Comparison of ENCODE assay signal across 22 cellular contexts in genomic region chr10:111430070-111430469, GRCh38.
"Had no signal": no experiment of that assay in that cellular context is flagged by ENCODE, and none has a peak within 500 bp of the region (broad histone marks: within the 10 kb centered on the region; RNA-seq: fewer than 3 reads in every experiment).

No MANE protein-coding gene starts in this region.

- H3K9me3 Mint-ChIP-seq: activated naive CD8-positive, alpha-beta T cell treated with anti-CD3 and anti-CD28 coated beads for 36 hours; activated T-cell treated with anti-CD3 and anti-CD28 coated beads, Interleukin-2, amount 50 U/mL, for 24 hours; activated T-helper 17 cell treated with anti-CD3 and anti-CD28 coated beads, Interleukin-2, amount 50 U/mL, for 72 hours; neural crest cell; stimulated activated naive CD8-positive, alpha-beta T cell treated with anti-CD3 and anti-CD28 coated beads, Interleukin-15, Interleukin-2, amounts not matched to agents 100 ng/mL and 50 ng/mL, for 24 hours; T-cell; T-helper 2 cell treated with Interferon-gamma antibody and Interleukin-4, amounts not matched to agents 5 μg/mL and 100 μg/mL, for 36 hours had no signal

- H3K4me3 ChIP-seq: colonic mucosa, dorsolateral prefrontal cortex, heart right ventricle, lower lobe of right lung, transverse colon had no signal

- H3K36me3 ChIP-seq: colonic mucosa, heart right ventricle, lower lobe of right lung, transverse colon had no signal

- H3K27ac ChIP-seq: colonic mucosa, dorsolateral prefrontal cortex, heart right ventricle, lower lobe of right lung, transverse colon, VCaP had no signal

- H3K9me3 ChIP-seq: colonic mucosa, heart right ventricle, lower lobe of right lung, transverse colon had no signal

- H3K4me1 Mint-ChIP-seq: activated naive CD8-positive, alpha-beta T cell treated with anti-CD3 and anti-CD28 coated beads for 36 hours; activated T-helper 17 cell treated with anti-CD3 and anti-CD28 coated beads, Interleukin-2, amount 50 U/mL, for 72 hours; naive B cell; neural crest cell; T-cell had no signal

- H3K4me3 Mint-ChIP-seq: activated naive CD8-positive, alpha-beta T cell treated with anti-CD3 and anti-CD28 coated beads for 36 hours; activated T-cell treated with anti-CD3 and anti-CD28 coated beads, Interleukin-2, amount 50 U/mL, for 24 hours; activated T-helper 17 cell treated with anti-CD3 and anti-CD28 coated beads, Interleukin-2, amount 50 U/mL, for 72 hours; naive B cell; neural crest cell; stimulated activated naive CD8-positive, alpha-beta T cell treated with anti-CD3 and anti-CD28 coated beads, Interleukin-15, Interleukin-2, amounts not matched to agents 100 ng/mL and 50 ng/mL, for 24 hours; T-cell; T-helper 2 cell treated with Interferon-gamma antibody and Interleukin-4, amounts not matched to agents 5 μg/mL and 100 μg/mL, for 36 hours had no signal

- H3K4me1 ChIP-seq: colonic mucosa, heart right ventricle, lower lobe of right lung, transverse colon had no signal

- H3K27me3 Mint-ChIP-seq: stimulated activated naive CD8-positive, alpha-beta T cell treated with anti-CD3 and anti-CD28 coated beads, Interleukin-15, Interleukin-2, amounts not matched to agents 100 ng/mL and 50 ng/mL, for 24 hours had no signal

- H3K27ac Mint-ChIP-seq: activated naive CD8-positive, alpha-beta T cell treated with anti-CD3 and anti-CD28 coated beads for 36 hours; activated T-cell treated with anti-CD3 and anti-CD28 coated beads, Interleukin-2, amount 50 U/mL, for 24 hours; activated T-helper 17 cell treated with anti-CD3 and anti-CD28 coated beads, Interleukin-2, amount 50 U/mL, for 72 hours; naive B cell; stimulated activated naive CD8-positive, alpha-beta T cell treated with anti-CD3 and anti-CD28 coated beads, Interleukin-15, Interleukin-2, amounts not matched to agents 100 ng/mL and 50 ng/mL, for 24 hours; T-cell; T-helper 2 cell treated with Interferon-gamma antibody and Interleukin-4, amounts not matched to agents 5 μg/mL and 100 μg/mL, for 36 hours had no signal

- H3K27me3 ChIP-seq: colonic mucosa, heart right ventricle, transverse colon had no signal

- H3K36me3 Mint-ChIP-seq: activated naive CD8-positive, alpha-beta T cell treated with anti-CD3 and anti-CD28 coated beads for 36 hours; naive B cell; T-cell had no signal

- DNase-seq: activated CD4-positive, CD25-positive, alpha-beta regulatory T cell treated with anti-CD3 and anti-CD28 coated beads, Interleukin-2, amount 50 U/mL, for 72 hours; activated CD8-positive, alpha-beta memory T cell treated with anti-CD3 and anti-CD28 coated beads for 24 hours; activated CD8-positive, alpha-beta memory T cell treated with anti-CD3 and anti-CD28 coated beads, Interleukin-2, amount 50 U/mL, for 4 hours; activated naive CD8-positive, alpha-beta T cell treated with anti-CD3 and anti-CD28 coated beads for 36 hours; activated T-cell treated with anti-CD3 and anti-CD28 coated beads, Interleukin-2, amount 50 U/mL, for 24 hours; amygdala; colonic mucosa; dorsolateral prefrontal cortex; foreskin fibroblast; heart right ventricle; left colon; lower lobe of right lung; naive B cell; occipital lobe; stimulated activated CD4-positive, alpha-beta T cell treated with anti-CD3 and anti-CD28 coated beads, Interleukin-4, amount 100 ng/mL, for 24 hours; T-cell; transverse colon had no signal
